Comparison of ENCODE assay signal across 8 cellular contexts in genomic region chr22:43186272-43187170, GRCh38. TPM values are rescaled to one million over a fixed set of nuclear protein-coding genes. Genes with fewer than 3 reads are reported as not detected.
A peak's percentile ranks its signal among the peaks of the same experiment; 100 is the strongest.
DNase-seq lines count a peak whose midpoint lies in the region; ATAC-seq, FAIRE-seq and TF ChIP-seq lines count a peak whose summit lies in the region.

TTLL12 (minus strand) TSS chr22:43187134; CDS start chr22:43187069, 65 bp downstream.

- H3K9ac ChIP-seq in astrocyte (ENCODE audit: low read length) (peak within 1 kb of the TSS; percentile 83), rectal smooth muscle tissue (ENCODE audit: low read length) (peak within 1 kb of the TSS; percentile 73)

- H3K27me3 ChIP-seq in astrocyte (ENCODE audit: insufficient read depth, low read length) (peaks cover 7% of the 10 kb centered on the region), hepatocyte (no peaks in the 10 kb centered on the region), rectal smooth muscle tissue (ENCODE audit: control insufficient read depth, insufficient read depth, low read length) (no peaks in the 10 kb centered on the region), vagina (no peaks in the 10 kb centered on the region)

- H3K9me3 ChIP-seq in astrocyte (ENCODE audit: insufficient read depth, low read depth, low read length) (peaks cover 3% of the 10 kb centered on the region), hepatocyte (ENCODE audit: low read depth) (no peaks in the 10 kb centered on the region), vagina (no peaks in the 10 kb centered on the region)

- H3K36me3 ChIP-seq in astrocyte (ENCODE audit: insufficient read depth, low read length) (no peaks in the 10 kb centered on the region), hepatocyte (replicated peaks; ENCODE audit: insufficient read depth, low read depth) (no peaks in the 10 kb centered on the region), rectal smooth muscle tissue (ENCODE audit: control insufficient read depth, insufficient read depth, low read length) (no peaks in the 10 kb centered on the region), vagina (no peaks in the 10 kb centered on the region)

- in situ Hi-C loops in GM18951 (cut with MboI; ENCODE audit: low sequenced_read_pairs, unreplicated experiment), result no loop called here

- H3K4me3 ChIP-seq in AG09309 (ENCODE audit: control insufficient read depth, low read depth, low read length) (peak within 1 kb of the TSS; percentile 84), astrocyte (ENCODE audit: insufficient read depth, low read depth, low read length) (peak within 1 kb of the TSS; percentile 77), hepatocyte (peak within 1 kb of the TSS; percentile 92), rectal smooth muscle tissue (ENCODE audit: low read length) (peak within 1 kb of the TSS; percentile 79), vagina (peak within 1 kb of the TSS; percentile 63 to 82)

- no peaks in the 10 kb centered on the region for H3K27me3 Mint-ChIP-seq in astrocyte (ENCODE audit: low read depth, unreplicated experiment)

- H3K79me2 ChIP-seq in astrocyte (ENCODE audit: insufficient read depth, low read length) (peaks cover 42% of the 10 kb centered on the region), hepatocyte (peaks cover 22% of the 10 kb centered on the region)

- no peak for FAIRE-seq in astrocyte (lab: Jason Lieb, UNC)

- no peak for DNase-seq in AG09309 (ENCODE audit: low read depth)
- DNase-seq in T-helper 1 cell, result peak; percentile 47 to 77 (median 61)
- DNase-seq in astrocyte (ENCODE audit: low read depth), result no peak
- DNase-seq in hepatocyte (ENCODE audit: low spot score), result peak; percentile 91
- DNase-seq in vagina (ENCODE audit: extremely low spot score in 2 of 2), result no peak

- H3K27ac Mint-ChIP-seq in astrocyte (ENCODE audit: unreplicated experiment), result peak within 1 kb of the TSS; percentile 95

- H3K4me2 ChIP-seq in astrocyte (ENCODE audit: low read length) (peak within 1 kb of the TSS; percentile 98), hepatocyte (peak within 1 kb of the TSS; percentile 96)

- H3K36me3 Mint-ChIP-seq in astrocyte (ENCODE audit: low read depth, unreplicated experiment), result no peaks in the 10 kb centered on the region

- 2% methylated on average over 20 of the region's 87 CpGs for WGBS in hepatocyte (ENCODE audit: low lambda C conversion rate, missing lambda C conversion rate)

- peak; percentile 57 for ATAC-seq in HG03521 (IDR thresholded peaks at IDR 0.05; ENCODE audit: unreplicated experiment)

- H4K20me1 ChIP-seq in astrocyte (ENCODE audit: insufficient read depth, low read length) (peaks cover 13% of the 10 kb centered on the region), hepatocyte (ENCODE audit: insufficient read depth, poor library complexity, severe bottlenecking) (no peaks in the 10 kb centered on the region)

- H3K4me1 ChIP-seq in astrocyte (ENCODE audit: insufficient read depth, low read length), result peaks cover 28% of the 10 kb centered on the region
- peaks cover 33% of the 10 kb centered on the region for H3K4me1 ChIP-seq in hepatocyte (ENCODE audit: insufficient read depth)
- peaks cover 7% of the 10 kb centered on the region for H3K4me1 ChIP-seq in rectal smooth muscle tissue (ENCODE audit: control insufficient read depth, insufficient read depth, low read length)
- peaks cover 28% of the 10 kb centered on the region for H3K4me1 ChIP-seq in vagina

- TF ChIP-seq CTCF in AG09309 (IDR thresholded peaks at IDR 0.05; ENCODE audit: control insufficient read depth, insufficient read depth, low read depth, low read length, missing control alignments) (no peak), astrocyte (IDR thresholded peaks at IDR 0.05; ENCODE audit: insufficient read depth, low read depth, low read length) (no peak), hepatocyte (IDR thresholded peaks at IDR 0.05; ENCODE audit: poor library complexity) (no peak), vagina (IDR thresholded peaks at IDR 0.05) (no peak)

- no peaks in the 10 kb centered on the region for H3K9me3 Mint-ChIP-seq in astrocyte (ENCODE audit: unreplicated experiment)

- peak within 1 kb of the TSS; percentile 80 for H3K4me3 Mint-ChIP-seq in astrocyte (ENCODE audit: unreplicated experiment)

- H2AFZ ChIP-seq in astrocyte (ENCODE audit: low read depth, low read length), result peak within 1 kb of the TSS; percentile 95
- H2AFZ ChIP-seq in hepatocyte, result peak within 1 kb of the TSS; percentile 96

- peak; percentile 87 for TF ChIP-seq POLR2A in GM18951 (IDR thresholded peaks at IDR 0.05; ENCODE audit: extremely low read depth, insufficient read depth, insufficient read length)
- no peak for TF ChIP-seq POLR2A in vagina (IDR thresholded peaks at IDR 0.05)

- peaks cover 10% of the 10 kb centered on the region for H3K4me1 Mint-ChIP-seq in astrocyte (ENCODE audit: low read depth, unreplicated experiment)

- intact Hi-C loops in vagina (cut with DNase I), result no loop called here

- H3K27ac ChIP-seq in astrocyte (ENCODE audit: low read depth, low read length), result peak within 1 kb of the TSS; percentile 93
- H3K27ac ChIP-seq in hepatocyte, result peak within 1 kb of the TSS; percentile 93
- peak within 1 kb of the TSS; percentile 93 for H3K27ac ChIP-seq in rectal smooth muscle tissue (ENCODE audit: low read depth, low read length)
- H3K27ac ChIP-seq in vagina, result peak within 1 kb of the TSS; percentile 89

- H3K9me2 ChIP-seq in hepatocyte (replicated peaks; ENCODE audit: insufficient read depth), result no peaks in the 10 kb centered on the region

RNA-seq across cellular contexts. Expression of gene TTLL12, which starts in this region (rescaled TPM):
- 21.4 and 21.6 TPM in 2 replicates for total RNA-seq in astrocyte
- total RNA-seq in hepatocyte, result 39.6 and 40.9 TPM in 2 replicates
- polyA plus RNA-seq in hepatocyte, result 41.9 and 50.3 TPM in 2 replicates
- total RNA-seq in vagina, result 56.2 TPM

Comparison
In these comparisons a context has a peak if more than half of its experiments do, and no peak if none do; other contexts are left out.
1. DNase-seq: peak in T-helper 1 cell (5 of 5) and hepatocyte (single experiment); none in AG09309 (single experiment), astrocyte (single experiment) and vagina (0 of 2).
2. Peak in every context shown above with its lines, with median percentiles within 50 percentile points of each other: H3K4me3 ChIP-seq and H3K27ac ChIP-seq.